In the genomic region with DNA sequence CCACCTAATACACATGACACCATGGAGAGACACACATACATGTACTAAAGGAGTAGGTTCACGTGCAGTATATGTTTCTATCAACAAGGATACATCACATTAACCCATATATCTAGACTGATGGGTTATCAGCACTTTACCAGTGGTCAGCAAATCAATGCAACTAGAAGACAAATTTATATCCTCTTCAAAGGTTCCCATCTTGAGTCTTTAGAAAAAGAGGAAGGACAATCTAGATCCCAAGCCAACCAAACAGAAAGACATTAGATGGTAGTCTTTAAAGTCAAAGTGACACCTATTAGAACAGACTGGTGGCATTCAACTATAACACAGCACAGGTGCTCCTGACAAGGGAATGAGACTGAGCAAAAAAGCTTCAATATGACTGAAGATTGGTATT, we compare ENCODE assay signal across 12 cellular contexts. TPM values are rescaled to one million over a fixed set of nuclear protein-coding genes. Genes with fewer than 3 reads are reported as not detected.
DNase-seq lines count a peak whose midpoint lies in the region; ATAC-seq lines count a peak whose summit lies in the region.
"Had no signal": no experiment of that assay in that cellular context is flagged by ENCODE, and none has a peak within 500 bp of the region (broad histone marks: within the 10 kb centered on the region; RNA-seq: fewer than 3 reads in every experiment).

No MANE protein-coding gene starts in this region.

- no peaks in the 10 kb centered on the region for H3K9me3 Mint-ChIP-seq in activated naive CD4-positive, alpha-beta T cell treated with anti-CD3 and anti-CD28 coated beads, Interleukin-2, amount 10 ng/mL, durations not matched to agents 7 days and 5 days
- no peaks in the 10 kb centered on the region for H3K9me3 Mint-ChIP-seq in activated naive CD4-positive, alpha-beta T cell treated with anti-CD3 and anti-CD28 coated beads, Interleukin-2, amount 50 U/mL, for 72 hours
- no peaks in the 10 kb centered on the region for H3K9me3 Mint-ChIP-seq in activated naive CD8-positive, alpha-beta T cell treated with anti-CD3 and anti-CD28 coated beads for 36 hours
- H3K9me3 Mint-ChIP-seq in stimulated activated naive CD8-positive, alpha-beta T cell treated with anti-CD3 and anti-CD28 coated beads, Interleukin-15, amount 100 ng/mL, for 72 hours: no peaks in the 10 kb centered on the region

- H3K9me3 ChIP-seq in KOPT-K1 (ENCODE audit: insufficient read depth, low read length, poor library complexity, severe bottlenecking): no peaks in the 10 kb centered on the region
- H3K9me3 ChIP-seq: SJSA1 had no signal

- peaks cover 12% of the 10 kb centered on the region for H3K36me3 Mint-ChIP-seq in activated naive CD4-positive, alpha-beta T cell treated with anti-CD3 and anti-CD28 coated beads, Interleukin-2, amount 10 ng/mL, durations not matched to agents 7 days and 5 days
- H3K36me3 Mint-ChIP-seq in activated naive CD4-positive, alpha-beta T cell treated with anti-CD3 and anti-CD28 coated beads, Interleukin-2, amount 50 U/mL, for 72 hours: no peaks in the 10 kb centered on the region
- H3K36me3 Mint-ChIP-seq in activated naive CD8-positive, alpha-beta T cell treated with anti-CD3 and anti-CD28 coated beads for 36 hours: peaks cover 10% of the 10 kb centered on the region

- no peaks in the 10 kb centered on the region for H3K36me3 ChIP-seq in KOPT-K1 (ENCODE audit: insufficient read depth, low read length)
- H3K36me3 ChIP-seq: SJSA1 had no signal

- peak overlapping the region; percentile 91 for H3K27ac Mint-ChIP-seq in activated naive CD4-positive, alpha-beta T cell treated with anti-CD3 and anti-CD28 coated beads, Interleukin-2, amount 10 ng/mL, durations not matched to agents 7 days and 5 days
- H3K27ac Mint-ChIP-seq in activated naive CD4-positive, alpha-beta T cell treated with anti-CD3 and anti-CD28 coated beads, Interleukin-2, amount 50 U/mL, for 72 hours: peak overlapping the region in 1 of 2 donors; percentile 65
- peak overlapping the region; percentile 79 for H3K27ac Mint-ChIP-seq in activated naive CD8-positive, alpha-beta T cell treated with anti-CD3 and anti-CD28 coated beads for 36 hours
- peak overlapping the region in 1 of 2 donors; percentile 26 for H3K27ac Mint-ChIP-seq in stimulated activated naive CD8-positive, alpha-beta T cell treated with anti-CD3 and anti-CD28 coated beads, Interleukin-15, amount 100 ng/mL, for 72 hours

- no peak for DNase-seq in activated naive CD4-positive, alpha-beta T cell treated with anti-CD3 and anti-CD28 coated beads, Interleukin-2, amount 10 ng/mL, durations not matched to agents 7 days and 5 days
- DNase-seq in activated naive CD4-positive, alpha-beta T cell treated with anti-CD3 and anti-CD28 coated beads, Interleukin-2, amount 50 U/mL, for 72 hours (ENCODE audit: low spot score in 2 of 2): no peak
- no peak for DNase-seq in activated naive CD8-positive, alpha-beta T cell treated with anti-CD3 and anti-CD28 coated beads for 36 hours
- no peak for DNase-seq in stimulated activated naive CD8-positive, alpha-beta T cell treated with anti-CD3 and anti-CD28 coated beads, Interleukin-15, amount 100 ng/mL, for 72 hours
- DNase-seq in NCI-H345 treated with DMSO at 0.1 percent for 48 hours (lab: John Stamatoyannopoulos, UW; ENCODE audit: unreplicated experiment): no peak
- DNase-seq in occipital lobe (lab: John Stamatoyannopoulos, UW): no peak
- DNase-seq: amniotic stem cell, kidney glomerular epithelial cell, NCI-H69 had no signal

- CTCF ChIA-PET in activated naive CD4-positive, alpha-beta T cell treated with anti-CD3 and anti-CD28 coated beads, Interleukin-2, amount 10 ng/mL, durations not matched to agents 7 days and 5 days (lab: Charles Lee): interaction anchor here (0.6 to 2.7 kb wide), 4 partner anchors 10 to 125 kb away, joined by 3 to 8 read pairs (median 6); partner anchors contain the start of gene SERTAD2

- H3K27me3 Mint-ChIP-seq in activated naive CD4-positive, alpha-beta T cell treated with anti-CD3 and anti-CD28 coated beads, Interleukin-2, amount 10 ng/mL, durations not matched to agents 7 days and 5 days: no peaks in the 10 kb centered on the region
- no peaks in the 10 kb centered on the region for H3K27me3 Mint-ChIP-seq in activated naive CD8-positive, alpha-beta T cell treated with anti-CD3 and anti-CD28 coated beads for 36 hours
- no peaks in the 10 kb centered on the region for H3K27me3 Mint-ChIP-seq in stimulated activated naive CD8-positive, alpha-beta T cell treated with anti-CD3 and anti-CD28 coated beads, Interleukin-15, amount 100 ng/mL, for 72 hours

- ATAC-seq in activated naive CD4-positive, alpha-beta T cell treated with anti-CD3 and anti-CD28 coated beads, Interleukin-2, amount 50 U/mL, for 72 hours: no peak
- no peak for ATAC-seq in stimulated activated naive CD8-positive, alpha-beta T cell treated with anti-CD3 and anti-CD28 coated beads, Interleukin-15, amount 100 ng/mL, for 72 hours
- ATAC-seq in HG03439 (IDR thresholded peaks at IDR 0.05; ENCODE audit: unreplicated experiment): no peak

- H3K4me3 Mint-ChIP-seq in activated naive CD4-positive, alpha-beta T cell treated with anti-CD3 and anti-CD28 coated beads, Interleukin-2, amount 10 ng/mL, durations not matched to agents 7 days and 5 days: peak overlapping the region; percentile 34
- H3K4me3 Mint-ChIP-seq in activated naive CD8-positive, alpha-beta T cell treated with anti-CD3 and anti-CD28 coated beads for 36 hours: peak overlapping the region; percentile 8
- H3K4me3 Mint-ChIP-seq in stimulated activated naive CD8-positive, alpha-beta T cell treated with anti-CD3 and anti-CD28 coated beads, Interleukin-15, amount 100 ng/mL, for 72 hours: peak overlapping the region; percentile 41 to 47

- H3K4me1 Mint-ChIP-seq in activated naive CD4-positive, alpha-beta T cell treated with anti-CD3 and anti-CD28 coated beads, Interleukin-2, amount 10 ng/mL, durations not matched to agents 7 days and 5 days: peaks cover 36% of the 10 kb centered on the region
- H3K4me1 Mint-ChIP-seq in activated naive CD8-positive, alpha-beta T cell treated with anti-CD3 and anti-CD28 coated beads for 36 hours: peaks cover 47% of the 10 kb centered on the region
- peaks cover 31% of the 10 kb centered on the region for H3K4me1 Mint-ChIP-seq in stimulated activated naive CD8-positive, alpha-beta T cell treated with anti-CD3 and anti-CD28 coated beads, Interleukin-15, amount 100 ng/mL, for 72 hours

- peak overlapping the region; percentile 77 for H3K27ac ChIP-seq in KOPT-K1 (ENCODE audit: low read depth, low read length, poor library complexity, severe bottlenecking)
- H3K27ac ChIP-seq: SJSA1 had no signal

RNA-seq across cellular contexts. Expression of gene SERTAD2, which starts 13.8 kb away (rescaled TPM):
- 10 to 100 TPM; 17.8 to 46.4 TPM for total RNA-seq in activated naive CD4-positive, alpha-beta T cell treated with anti-CD3 and anti-CD28 coated beads, Interleukin-2, amount 50 U/mL, for 72 hours
- 10 to 100 TPM; 22.7 to 23.3 TPM for total RNA-seq in activated naive CD8-positive, alpha-beta T cell treated with anti-CD3 and anti-CD28 coated beads for 36 hours
- total RNA-seq in occipital lobe: 8.7 TPM
